ENCODE assay signal across 21 cellular contexts in genomic region chr14:101600336-101600890, GRCh38. TPM values are rescaled to one million over a fixed set of nuclear protein-coding genes. Genes with fewer than 3 reads are reported as not detected.
"Had no signal": no experiment of that assay in that cellular context is flagged by ENCODE, and none has a peak within 500 bp of the region (broad histone marks: within the 10 kb centered on the region; RNA-seq: fewer than 3 reads in every experiment).

No MANE protein-coding gene starts in this region.

- H3K9me3 ChIP-seq: esophagus squamous epithelium, right lobe of liver, testis had no signal

- H3K4me3 ChIP-seq: esophagus squamous epithelium, heart right ventricle, right lobe of liver, smooth muscle cell, testis had no signal

- H3K4me3 Mint-ChIP-seq: activated naive CD8-positive, alpha-beta T cell treated with anti-CD3 and anti-CD28 coated beads for 36 hours; brain; memory B cell; stimulated activated memory B cell treated with anti-CD40 and anti-IgM and Interleukin-4, amounts not matched to agents 10 μg/mL and 1 μg/mL and 100 μg/mL, for 72 hours; T-helper 2 cell treated with Interferon-gamma antibody and Interleukin-4, amounts not matched to agents 5 μg/mL and 100 μg/mL, for 36 hours; type B pancreatic cell; WTC11 had no signal

- H3K27me3 ChIP-seq: right lobe of liver, testis had no signal

- H3K36me3 ChIP-seq: esophagus squamous epithelium, heart right ventricle, right lobe of liver had no signal

- H3K27ac Mint-ChIP-seq: activated naive CD8-positive, alpha-beta T cell treated with anti-CD3 and anti-CD28 coated beads for 36 hours; brain; memory B cell; stimulated activated memory B cell treated with anti-CD40 and anti-IgM and Interleukin-4, amounts not matched to agents 10 μg/mL and 1 μg/mL and 100 μg/mL, for 72 hours; T-helper 2 cell treated with Interferon-gamma antibody and Interleukin-4, amounts not matched to agents 5 μg/mL and 100 μg/mL, for 36 hours; type B pancreatic cell; WTC11 had no signal

- DNase-seq: activated CD4-positive, alpha-beta T cell treated with anti-CD3 and anti-CD28 coated beads for 48 hours; activated naive CD8-positive, alpha-beta T cell treated with anti-CD3 and anti-CD28 coated beads for 36 hours; anterior cingulate cortex; cerebellar nuclear complex; effector CD8-positive, alpha-beta T cell; esophagus squamous epithelium; heart right ventricle; kidney glomerular epithelial cell; stimulated activated CD4-positive, alpha-beta T cell treated with anti-CD3 and anti-CD28 coated beads, Interleukin-4, amount 100 ng/mL, for 24 hours had no signal

- H3K4me1 ChIP-seq: esophagus squamous epithelium, right lobe of liver, testis had no signal

- H3K36me3 Mint-ChIP-seq: brain, type B pancreatic cell had no signal

- H3K4me1 Mint-ChIP-seq: WTC11 had no signal

- H3K27ac ChIP-seq: esophagus squamous epithelium, heart right ventricle, right lobe of liver, testis had no signal

- H3K9me3 Mint-ChIP-seq: type B pancreatic cell had no signal

- ATAC-seq: right lobe of liver; stimulated activated memory B cell treated with anti-CD40 and anti-IgM and Interleukin-4, amounts not matched to agents 10 μg/mL and 1 μg/mL and 100 μg/mL, for 72 hours; WTC11 had no signal

RNA-seq across cellular contexts. Expression of gene DIO3, which starts 39.1 kb away (rescaled TPM):
- total RNA-seq: activated naive CD8-positive, alpha-beta T cell treated with anti-CD3 and anti-CD28 coated beads for 36 hours; mononuclear cell; pulmonary artery endothelial cell; SK-MEL-5 had no signal
